Comparison of ENCODE assay signal across 9 cellular contexts in genomic region chr17:38761612-38762011, GRCh38. TPM values are rescaled to one million over a fixed set of nuclear protein-coding genes. Genes with fewer than 3 reads are reported as not detected.
DNase-seq lines count a peak whose midpoint lies in the region; ATAC-seq and TF ChIP-seq lines count a peak whose summit lies in the region.
"Had no signal": no experiment of that assay in that cellular context is flagged by ENCODE, and none has a peak within 500 bp of the region (broad histone marks: within the 10 kb centered on the region; RNA-seq: fewer than 3 reads in every experiment).

No MANE protein-coding gene starts in this region.

- TF ChIP-seq CTCF in IMR-90 (conservative IDR thresholded peaks at IDR 0.05; ENCODE audit: low read depth, low read length) = peak; percentile 40
- no peak for TF ChIP-seq CTCF in activated CD8-positive, alpha-beta T cell treated with anti-CD3 and anti-CD28 coated beads for 36 hours (IDR thresholded peaks at IDR 0.05)

- dilution Hi-C loops in IMR-90 (cut with HindIII; ENCODE audit: low sequenced_read_pairs, unreplicated experiment) = no loop called here

- no peak overlapping the region for H3K9ac ChIP-seq in IMR-90 (ENCODE audit: low read depth, low read length)

- TF ChIP-seq POLR2A in IMR-90 (IDR thresholded peaks at IDR 0.05; ENCODE audit: low read depth, low read length) = no peak

- H4K8ac ChIP-seq in IMR-90 (ENCODE audit: low read depth in 2 of 2, low read length in 2 of 2) = no peak overlapping the region

- H3K9me3 ChIP-seq in IMR-90 (ENCODE audit: control insufficient read depth, insufficient read depth, low read length) = no peaks in the 10 kb centered on the region

- no peak overlapping the region for H2BK120ac ChIP-seq in IMR-90 (ENCODE audit: low read depth, low read length)

- no peaks in the 10 kb centered on the region for H3K27me3 Mint-ChIP-seq in activated CD8-positive, alpha-beta T cell treated with anti-CD3 and anti-CD28 coated beads for 36 hours

- H4K20me1 ChIP-seq in IMR-90 (ENCODE audit: insufficient read depth, low read length) = peaks cover 12% of the 10 kb centered on the region; the same call in 1 of the 2 replicates

- no peak overlapping the region for H3K4me2 ChIP-seq in IMR-90 (ENCODE audit: low read depth, low read length)

- no peak overlapping the region for H4K5ac ChIP-seq in IMR-90 (ENCODE audit: low read depth, low read length)

- WGBS in IMR-90 (ENCODE audit: extremely low coverage in 2 of 2, insufficient read length in 1 of 2), 2 experiments = 79% methylated on average over 4 of the region's 4 CpGs; no CpG with 5 or more reads in 1 of the 2 experiments

- H2BK20ac ChIP-seq in IMR-90 (ENCODE audit: low read depth, low read length) = no peak overlapping the region

- H3K23ac ChIP-seq in IMR-90 (ENCODE audit: low read depth, low read length) = no peak overlapping the region

- BruUV-seq in IMR-90 (replicated peaks; lab: Mats Ljungman, UMichigan) = no TSS peak

- no peak overlapping the region for H3K27ac Mint-ChIP-seq in activated CD8-positive, alpha-beta T cell treated with anti-CD3 and anti-CD28 coated beads for 36 hours

- in situ Hi-C loops in Caki2 (cut with HindIII; ENCODE audit: low pct_unique_long_range_greater_than_20kb, low sequenced_read_pairs) (no loop called here), IMR-90 (cut with MboI; ENCODE audit: low sequenced_read_pairs) (no loop called here)

- H2AK5ac ChIP-seq in IMR-90 (ENCODE audit: low read depth, low read length) = no peak overlapping the region

- H3K4me3 Mint-ChIP-seq in activated CD8-positive, alpha-beta T cell treated with anti-CD3 and anti-CD28 coated beads for 36 hours = no peak overlapping the region

- H3K4me1 ChIP-seq in IMR-90 (ENCODE audit: control insufficient read depth, insufficient read depth, low read length) = no peaks in the 10 kb centered on the region

- H3K4ac ChIP-seq in IMR-90 (ENCODE audit: low read depth, low read length) = no peak overlapping the region

- peaks cover 60% of the 10 kb centered on the region for H3K36me3 ChIP-seq in IMR-90 (ENCODE audit: control insufficient read depth, insufficient read depth, low read length)

- ATAC-seq in IMR-90 (ENCODE audit: low read depth) (peak; percentile 21; the same call in 1 of the 2 replicates), GM19463 (IDR thresholded peaks at IDR 0.05; ENCODE audit: unreplicated experiment) (no peak), HG03432 (IDR thresholded peaks at IDR 0.05; ENCODE audit: unreplicated experiment) (no peak), HG03039 (IDR thresholded peaks at IDR 0.05; ENCODE audit: unreplicated experiment) (no peak)
- ATAC-seq in activated CD8-positive, alpha-beta T cell treated with anti-CD3 and anti-CD28 coated beads for 36 hours = peak; percentile 84

- CTCF ChIA-PET in IMR-90 (lab: Yijun Ruan, JAX) = no interaction called here
- CTCF ChIA-PET in activated CD8-positive, alpha-beta T cell treated with anti-CD3 and anti-CD28 coated beads for 36 hours (lab: Charles Lee) = interaction anchor here (0.6 to 2.1 kb wide), 8 partner anchors 12 to 413 kb away, joined by 3 to 5 read pairs (median 3); no protein-coding TSS in a partner anchor

- peaks cover 7% of the 10 kb centered on the region for H3K4me1 Mint-ChIP-seq in activated CD8-positive, alpha-beta T cell treated with anti-CD3 and anti-CD28 coated beads for 36 hours (ENCODE audit: low read depth)

- H3K18ac ChIP-seq in IMR-90 (ENCODE audit: low read depth, low read length) = no peak overlapping the region

- H3K36me3 Mint-ChIP-seq in activated CD8-positive, alpha-beta T cell treated with anti-CD3 and anti-CD28 coated beads for 36 hours (ENCODE audit: low read depth) = peaks cover 49% of the 10 kb centered on the region

- POLR2A ChIA-PET in IMR-90 (lab: Charles Lee; ENCODE audit: unreplicated experiment) = no interaction called here
- POLR2A ChIA-PET in activated CD8-positive, alpha-beta T cell treated with anti-CD3 and anti-CD28 coated beads for 36 hours (lab: Charles Lee) = interaction anchor here (1.0 to 1.5 kb wide), 2 partner anchors 13 to 48 kb away, joined by 3 to 4 read pairs; no protein-coding TSS in a partner anchor

- no peaks in the 10 kb centered on the region for H3K9me3 Mint-ChIP-seq in activated CD8-positive, alpha-beta T cell treated with anti-CD3 and anti-CD28 coated beads for 36 hours

- H2BK5ac ChIP-seq in IMR-90 (ENCODE audit: low read depth, low read length, poor library complexity, severe bottlenecking) = no peak overlapping the region

- H3K27ac ChIP-seq in IMR-90 (ENCODE audit: insufficient read depth, low read length) = no peak overlapping the region

- H2AFZ ChIP-seq in IMR-90 (replicated peaks; ENCODE audit: low read length, poor library complexity) = no peak overlapping the region

- peak; percentile 36 for DNase-seq in Caki2 (ENCODE audit: low read depth)
- DNase-seq in IMR-90 = peak; percentile 32
- DNase-seq in activated CD8-positive, alpha-beta T cell treated with anti-CD3 and anti-CD28 coated beads for 36 hours = peak; percentile 69
- peak; percentile 50 for DNase-seq in left kidney (ENCODE audit: low read depth, low spot score)
- DNase-seq in NCI-H1048 (lab: John Stamatoyannopoulos, UW) = no peak
- DNase-seq: amniotic stem cell had no signal

- H3K56ac ChIP-seq in IMR-90 (ENCODE audit: extremely low read depth, insufficient read depth, low read length) = no peak overlapping the region

- H3K9me1 ChIP-seq in IMR-90 (ENCODE audit: insufficient read depth, low read length) = 0 out of 2 replicates have a peak, but pooled peaks cover 7% of the 10 kb centered on the region

- H3K27me3 ChIP-seq in IMR-90 (ENCODE audit: control insufficient read depth, insufficient read depth, low read length) = no peaks in the 10 kb centered on the region

- intact Hi-C loops in IMR-90 (cut with micrococcal nuclease) = no loop called here
- intact Hi-C loops in activated CD8-positive, alpha-beta T cell treated with anti-CD3 and anti-CD28 coated beads for 36 hours (cut with micrococcal nuclease) = no loop called here

- H3K4me3 ChIP-seq in IMR-90 (ENCODE audit: insufficient read depth, low read depth, low read length) = no peak overlapping the region

- H3K14ac ChIP-seq in IMR-90 (replicated peaks; ENCODE audit: low read depth, low read length) = no peak overlapping the region

- H2AK9ac ChIP-seq in IMR-90 (replicated peaks; ENCODE audit: low read depth, low read length, poor library complexity) = peak overlapping the region; percentile 5

- no peak overlapping the region for H4K91ac ChIP-seq in IMR-90 (ENCODE audit: insufficient read depth, low read depth, low read length)

- H3K79me1 ChIP-seq in IMR-90 (ENCODE audit: low read depth in 1 of 2, low read length in 2 of 2) = peaks cover 20 to 35% of the 10 kb centered on the region in 2 experiments

- H2BK15ac ChIP-seq in IMR-90 (ENCODE audit: low read depth, low read length) = no peak overlapping the region

- peak; percentile 62 for TF ChIP-seq RAD21 in IMR-90 (IDR thresholded peaks at IDR 0.05; ENCODE audit: low read length)

TF ChIP-seq in IMR-90, 13 proteins besides CTCF, POLR2A, EP300 and RAD21 (continues in another document):
- TF ChIP-seq RFX5 (IDR thresholded peaks at IDR 0.05; ENCODE audit: low read depth, low read length) (no peak), MXI1 (IDR thresholded peaks at IDR 0.05; ENCODE audit: borderline replicate concordance, low read depth, low read length) (no peak), SMC3 (IDR thresholded peaks at IDR 0.05; ENCODE audit: low read depth, low read length) (peak; percentile 38; the same call in 1 of the 2 replicates), CEBPB (IDR thresholded peaks at IDR 0.05; ENCODE audit: low read depth, low read length) (no peak), RCOR1 (IDR thresholded peaks at IDR 0.05; ENCODE audit: insufficient replicate concordance, low read length) (no peak)

RNA-seq across cellular contexts. Expression of gene PSMB3, which starts 9.1 kb away (rescaled TPM):
- 364 and 410 TPM in 2 replicates for total RNA-seq in Caki2 (2014; rRNA removed; shearing (Covaris generic); ENCODE audit: low replicate concordance)
- total RNA-seq in IMR-90 (2012; rRNA removed) = 510 and 828 TPM in 2 replicates
- polyA plus RNA-seq in IMR-90 (2012; rRNA removed) = 480 and 525 TPM in 2 replicates
- 600 and 763 TPM in 2 replicates for polyA plus RNA-seq in IMR-90 (2012; cell fraction: cytosol; rRNA removed)
- polyA plus RNA-seq in IMR-90 (2012; cell fraction: nucleus; rRNA removed; ENCODE audit: low replicate concordance) = 201 and 228 TPM in 2 replicates
- total RNA-seq in activated CD8-positive, alpha-beta T cell treated with anti-CD3 and anti-CD28 coated beads for 36 hours = 100 to 1,000 TPM; 275 to 279 TPM

RNA-seq across cellular contexts. Expression of gene PCGF2, which starts 13.5 kb away (rescaled TPM):
- 0.88 and 7.0 TPM in 2 replicates for total RNA-seq in Caki2 (2014; rRNA removed; shearing (Covaris generic); ENCODE audit: low replicate concordance)
- total RNA-seq in IMR-90 (2012; rRNA removed) = 1.1 and 1.4 TPM in 2 replicates
- 18.2 and 27.8 TPM in 2 replicates for polyA plus RNA-seq in IMR-90 (2012; rRNA removed)
- 17.3 and 39.2 TPM in 2 replicates for polyA plus RNA-seq in IMR-90 (2012; cell fraction: cytosol; rRNA removed)
- polyA plus RNA-seq in IMR-90 (2012; cell fraction: nucleus; rRNA removed; ENCODE audit: low replicate concordance) = 30.3 and 77.5 TPM in 2 replicates
- 1 to 10 TPM in 1 of 2 experiments, under 1 TPM in 1; 0.50 to 1.2 TPM for total RNA-seq in activated CD8-positive, alpha-beta T cell treated with anti-CD3 and anti-CD28 coated beads for 36 hours

RNA-seq across cellular contexts. Expression of gene CISD3, which starts 31.5 kb away (rescaled TPM):
- total RNA-seq in Caki2 (2014; rRNA removed; shearing (Covaris generic); ENCODE audit: low replicate concordance) = 13.0 and 23.0 TPM in 2 replicates
- total RNA-seq in IMR-90 (2012; rRNA removed) = 1.3 and 1.4 TPM in 2 replicates
- polyA plus RNA-seq in IMR-90 (2012; rRNA removed) = 14.1 and 20.3 TPM in 2 replicates
- 5.4 and 10.6 TPM in 2 replicates for polyA plus RNA-seq in IMR-90 (2012; cell fraction: cytosol; rRNA removed)
- polyA plus RNA-seq in IMR-90 (2012; cell fraction: nucleus; rRNA removed; ENCODE audit: low replicate concordance) = 2.6 and 4.6 TPM in 2 replicates
- total RNA-seq in activated CD8-positive, alpha-beta T cell treated with anti-CD3 and anti-CD28 coated beads for 36 hours = 10 to 100 TPM; 43.2 to 44.2 TPM

RNA-seq across cellular contexts. Expression of gene PIP4K2B, which starts 37.7 kb away (rescaled TPM):
- total RNA-seq in Caki2 (2014; rRNA removed; shearing (Covaris generic); ENCODE audit: low replicate concordance) = 50.6 and 89.8 TPM in 2 replicates
- 40.0 and 40.8 TPM in 2 replicates for total RNA-seq in IMR-90 (2012; rRNA removed)
- 29.3 and 40.2 TPM in 2 replicates for polyA plus RNA-seq in IMR-90 (2012; rRNA removed)
- 16.4 and 26.3 TPM in 2 replicates for polyA plus RNA-seq in IMR-90 (2012; cell fraction: cytosol; rRNA removed)
- 48.3 and 65.0 TPM in 2 replicates for polyA plus RNA-seq in IMR-90 (2012; cell fraction: nucleus; rRNA removed; ENCODE audit: low replicate concordance)
- 10 to 100 TPM; 30.9 to 33.2 TPM for total RNA-seq in activated CD8-positive, alpha-beta T cell treated with anti-CD3 and anti-CD28 coated beads for 36 hours

RNA-seq across cellular contexts. Expression of gene MLLT6, which starts 56.5 kb away (rescaled TPM):
- 22.8 and 27.9 TPM in 2 replicates for total RNA-seq in Caki2 (2014; rRNA removed; shearing (Covaris generic); ENCODE audit: low replicate concordance)
- total RNA-seq in IMR-90 (2012; rRNA removed) = 7.2 and 7.5 TPM in 2 replicates
- 21.2 and 22.7 TPM in 2 replicates for polyA plus RNA-seq in IMR-90 (2012; rRNA removed)
- 6.7 and 12.1 TPM in 2 replicates for polyA plus RNA-seq in IMR-90 (2012; cell fraction: cytosol; rRNA removed)
- polyA plus RNA-seq in IMR-90 (2012; cell fraction: nucleus; rRNA removed; ENCODE audit: low replicate concordance) = 94.6 and 103 TPM in 2 replicates
- total RNA-seq in activated CD8-positive, alpha-beta T cell treated with anti-CD3 and anti-CD28 coated beads for 36 hours = 100 to 1,000 TPM; 145 to 148 TPM

Comparison
In these comparisons a context has a peak if more than half of its experiments do, and no peak if none do; other contexts are left out.
1. ATAC-seq: peak in IMR-90 (single experiment) and activated CD8-positive, alpha-beta T cell treated with anti-CD3 and anti-CD28 coated beads for 36 hours (single experiment); none in GM19463 (single experiment), HG03432 (single experiment) and HG03039 (single experiment).